ENCODE assay signal across 16 cellular contexts in the genomic region with DNA sequence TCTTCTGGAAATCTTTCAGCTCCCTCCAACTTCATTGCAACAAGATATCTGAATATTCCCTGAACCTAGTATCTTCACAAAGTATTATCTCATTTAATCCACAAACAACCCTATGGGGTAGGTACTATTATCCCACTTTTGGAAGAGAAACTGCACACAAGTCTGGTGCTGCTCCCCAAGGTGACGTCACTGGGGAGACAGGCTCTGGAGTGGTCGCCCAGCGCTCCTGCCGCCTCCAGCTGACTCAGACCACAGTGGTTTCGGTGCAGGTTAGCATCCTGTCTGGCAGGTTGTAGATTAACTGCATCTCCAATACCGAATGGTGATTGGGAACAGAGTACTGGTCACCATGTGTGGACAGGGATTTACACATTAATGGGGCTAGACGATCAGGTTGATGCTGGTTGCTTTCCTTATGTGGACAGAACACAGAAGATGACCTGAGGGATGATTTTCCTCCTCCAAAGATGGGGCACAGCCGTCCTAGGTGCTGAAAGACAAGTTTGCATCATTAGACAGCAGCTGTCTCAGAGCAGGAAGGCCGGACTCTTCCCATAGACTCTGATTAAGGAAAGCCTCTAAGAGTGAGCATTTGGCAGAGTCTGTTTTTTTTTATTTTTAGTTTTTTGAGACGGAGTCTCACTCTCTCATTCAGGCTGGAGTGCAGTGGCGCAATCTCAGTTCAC.
A peak's percentile ranks its signal among the peaks of the same experiment; 100 is the strongest.
DNase-seq lines count a peak whose midpoint lies in the region; ATAC-seq, FAIRE-seq and TF ChIP-seq lines count a peak whose summit lies in the region.
"Had no signal": no experiment of that assay in that cellular context is flagged by ENCODE, and none has a peak within 500 bp of the region (broad histone marks: within the 10 kb centered on the region; RNA-seq: fewer than 3 reads in every experiment).

No MANE protein-coding gene starts in this region.

- TF ChIP-seq POLR2A in GM12891 (IDR thresholded peaks at IDR 0.05; ENCODE audit: low read depth, low read length) (no peak), esophagus muscularis mucosa (IDR thresholded peaks at IDR 0.05; ENCODE audit: low read depth) (no peak)

- peak; percentile 66 for FAIRE-seq in GM12891 (lab: Jason Lieb, UNC)
- FAIRE-seq: H54 had no signal

- H3K36me3 ChIP-seq in HEK293 (ENCODE audit: control insufficient read depth in 2 of 2, insufficient read depth in 1 of 2, low read length in 2 of 2) = peaks cover 12 to 88% of the 10 kb centered on the region in 2 experiments
- peaks cover 75 to 100% (median 97%) of the 10 kb centered on the region in 4 donors for H3K36me3 ChIP-seq in esophagus muscularis mucosa

- H3K4me3 ChIP-seq in HEK293 (ENCODE audit: low read depth, low read length) (no peak overlapping the region), esophagus muscularis mucosa (no peak overlapping the region)
- H3K4me3 ChIP-seq: BLaER1 treated with 17β-estradiol and CSF1 and Interleukin-3, amounts not matched to agents 10 nM and 100 nM; Peyer's patch had no signal

- H3K27me3 ChIP-seq in esophagus muscularis mucosa = no peaks in the 10 kb centered on the region
- H3K27me3 ChIP-seq: BLaER1 treated with 17β-estradiol and CSF1 and Interleukin-3, amounts not matched to agents 10 nM and 100 nM; Peyer's patch had no signal

- CTCF ChIA-PET in HEK293 (lab: Yijun Ruan, JAX) = interaction anchor here (0.6 to 1.3 kb wide), 3 partner anchors 14 to 130 kb away, joined by 3 to 4 read pairs (median 4); no protein-coding TSS in a partner anchor

- POLR2A ChIA-PET in HEK293 (lab: Yijun Ruan, JAX) = interaction anchor here (0.7 kb wide), 1 partner anchor 15 kb away, joined by 3 read pairs; no protein-coding TSS in a partner anchor

- H3K27ac ChIP-seq in HEK293 (ENCODE audit: extremely low read depth, low read depth, low read length) (no peak overlapping the region), esophagus muscularis mucosa (replicated peaks in 1 of 4) (no peak overlapping the region)
- H3K27ac ChIP-seq: Peyer's patch had no signal

- no peak for TF ChIP-seq CTCF in HEK293 (tag by site-specific recombination; IDR thresholded peaks at IDR 0.05)
- TF ChIP-seq CTCF in esophagus muscularis mucosa (IDR thresholded peaks at IDR 0.05) = no peak

- no peak for TF ChIP-seq EP300 in esophagus muscularis mucosa (IDR thresholded peaks at IDR 0.05)

- no peaks in the 10 kb centered on the region for H3K9me3 ChIP-seq in HEK293 (ENCODE audit: control insufficient read depth, insufficient read depth, low read depth, low read length)
- H3K9me3 ChIP-seq in esophagus muscularis mucosa = no peaks in the 10 kb centered on the region
- H3K9me3 ChIP-seq: BLaER1 treated with 17β-estradiol and CSF1 and Interleukin-3, amounts not matched to agents 10 nM and 100 nM; Peyer's patch had no signal

- H3K4me1 ChIP-seq in HEK293 (ENCODE audit: control insufficient read depth, insufficient read depth, low read length) (no peaks in the 10 kb centered on the region), esophagus muscularis mucosa (no peaks in the 10 kb centered on the region)
- H3K4me1 ChIP-seq: Peyer's patch had no signal

- intact Hi-C loops in esophagus muscularis mucosa (cut with DNase I) = no loop called here

- WGBS in esophagus muscularis mucosa = 95% methylated on average over 11 of the region's 11 CpGs

- ATAC-seq in GM21381 (IDR thresholded peaks at IDR 0.05; ENCODE audit: unreplicated experiment) = no peak

- DNase-seq in GM12891 (ENCODE audit: insufficient read length, low spot score) (no peak), esophagus muscularis mucosa (ENCODE audit: extremely low spot score) (peak; percentile 82), renal cortical epithelial cell (ENCODE audit: low read depth) (peak; percentile 38), germinal center (ENCODE audit: low spot score) (no peak), SW 1271 (lab: John Stamatoyannopoulos, UW) (no peak)
- DNase-seq: GF-D8, MV-4-11, NCI-H1417 treated with DMSO at 0.1 percent for 48 hours, NCI-H2029, NCI-H524, Peyer's patch, Right ventricle myocardium superior had no signal

TF ChIP-seq in GM12891, 5 proteins besides CTCF, POLR2A, EP300 and RAD21:
- TF ChIP-seq POLR2AphosphoS5 (IDR thresholded peaks at IDR 0.05; ENCODE audit: low read depth, low read length) (no peak), TAF1 (IDR thresholded peaks at IDR 0.05; ENCODE audit: low read depth, low read length) (no peak)

TF ChIP-seq in HEK293, 187 proteins besides CTCF, POLR2A, EP300 and RAD21:
- no peak for TF ChIP-seq ZNF341 (tag by site-specific recombination; IDR thresholded peaks at IDR 0.05; ENCODE audit: low read depth)
- TF ChIP-seq ZNF624 (tag by site-specific recombination; IDR thresholded peaks at IDR 0.05) = no peak
- no peak for TF ChIP-seq GLI4 (tag by site-specific recombination; IDR thresholded peaks at IDR 0.05)
- no peak for TF ChIP-seq ZNF791 (tag by site-specific recombination; IDR thresholded peaks at IDR 0.05)
- no peak for TF ChIP-seq ZNF626 (tag by site-specific recombination; IDR thresholded peaks at IDR 0.05)
- TF ChIP-seq ZNF530 (tag by site-specific recombination; IDR thresholded peaks at IDR 0.05; ENCODE audit: low read depth) = no peak
- peak; percentile 96 for TF ChIP-seq ZNF664 (tag by site-specific recombination; IDR thresholded peaks at IDR 0.05)
- TF ChIP-seq, protein P1, sequence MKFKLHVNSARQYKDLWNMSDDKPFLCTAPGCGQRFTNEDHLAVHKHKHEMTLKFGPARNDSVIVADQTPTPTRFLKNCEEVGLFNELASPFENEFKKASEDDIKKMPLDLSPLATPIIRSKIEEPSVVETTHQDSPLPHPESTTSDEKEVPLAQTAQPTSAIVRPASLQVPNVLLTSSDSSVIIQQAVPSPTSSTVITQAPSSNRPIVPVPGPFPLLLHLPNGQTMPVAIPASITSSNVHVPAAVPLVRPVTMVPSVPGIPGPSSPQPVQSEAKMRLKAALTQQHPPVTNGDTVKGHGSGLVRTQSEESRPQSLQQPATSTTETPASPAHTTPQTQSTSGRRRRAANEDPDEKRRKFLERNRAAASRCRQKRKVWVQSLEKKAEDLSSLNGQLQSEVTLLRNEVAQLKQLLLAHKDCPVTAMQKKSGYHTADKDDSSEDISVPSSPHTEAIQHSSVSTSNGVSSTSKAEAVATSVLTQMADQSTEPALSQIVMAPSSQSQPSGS (tag by site-specific recombination; IDR thresholded peaks at IDR 0.05; ENCODE audit: low read depth) = no peak
- TF ChIP-seq ZFP3 (tag by site-specific recombination; IDR thresholded peaks at IDR 0.05; ENCODE audit: low read depth) = no peak

Comparison
In these comparisons a context has a peak if more than half of its experiments do, and no peak if none do; other contexts are left out.
1. DNase-seq: peak in esophagus muscularis mucosa (single experiment) and renal cortical epithelial cell (single experiment); none in GM12891 (single experiment), germinal center (single experiment) and SW 1271 (0 of 2).